8 cellular contexts compared by ENCODE assay signal in genomic region chr11:43576834-43577521, GRCh38.
A peak's percentile ranks its signal among the peaks of the same experiment; 100 is the strongest.
DNase-seq lines count a peak whose midpoint lies in the region; ATAC-seq and TF ChIP-seq lines count a peak whose summit lies in the region.

No MANE protein-coding gene starts in this region.

- H3K4me1 ChIP-seq in mesendoderm (ENCODE audit: control insufficient read depth, low read depth, low read length), result no peaks in the 10 kb centered on the region

- peaks cover 67% of the 10 kb centered on the region for H3K27me3 ChIP-seq in mesendoderm (ENCODE audit: insufficient read depth, low read length, poor library complexity)

- H3K79me2 ChIP-seq in mesendoderm (ENCODE audit: control insufficient read depth, insufficient read depth, low read length), result no peaks in the 10 kb centered on the region

- H3K27ac ChIP-seq in mesendoderm (ENCODE audit: low read depth, low read length), result no peak overlapping the region

- H2BK15ac ChIP-seq in mesendoderm (replicated peaks; ENCODE audit: low read depth), result no peak overlapping the region

- no peak overlapping the region for H4K8ac ChIP-seq in mesendoderm (ENCODE audit: low read depth, low read length)

- peak; percentile 27 for DNase-seq in NOMO-1 treated with dmso at 0.1 percent for 144 hours (lab: John Stamatoyannopoulos, UW; ENCODE audit: unreplicated experiment)
- no peak for DNase-seq in NOMO-1 treated with DMSO at 0.1 percent for 48 hours (lab: John Stamatoyannopoulos, UW; ENCODE audit: unreplicated experiment)
- peak; percentile 50 to 62 for DNase-seq in cardiac fibroblast (ENCODE audit: low read depth in 2 of 2)
- DNase-seq in mesendoderm, result peak; percentile 88
- DNase-seq in GOT3 (lab: John Stamatoyannopoulos, UW), result no peak
- DNase-seq in kidney tubule cell (ENCODE audit: low spot score), result no peak

- no peak overlapping the region for H3K9ac ChIP-seq in mesendoderm (ENCODE audit: low read length)

- H3K36me3 ChIP-seq in mesendoderm (ENCODE audit: control insufficient read depth, insufficient read depth, low read length), result no peaks in the 10 kb centered on the region

- no peak for ATAC-seq in HG02571 (IDR thresholded peaks at IDR 0.05; ENCODE audit: unreplicated experiment)

- no peak overlapping the region for H3K23ac ChIP-seq in mesendoderm (ENCODE audit: low read length)

- H3K79me1 ChIP-seq in mesendoderm (ENCODE audit: low read length), result no peaks in the 10 kb centered on the region

- no CpG with 5 or more reads among the region's 33 CpGs for WGBS in mesendoderm (ENCODE audit: extremely low coverage, insufficient coverage, low lambda C conversion rate)

- H3K4me3 ChIP-seq in cardiac fibroblast (replicated peaks in 1 of 2; ENCODE audit: low read depth in 2 of 2, low read length in 2 of 2) (no peak overlapping the region), mesendoderm (ENCODE audit: low read length) (no peak overlapping the region)

- no peak overlapping the region for H3K18ac ChIP-seq in mesendoderm (ENCODE audit: low read length)

- no peak overlapping the region for H2BK5ac ChIP-seq in mesendoderm (ENCODE audit: low read length)

- no peak overlapping the region for H3K4me2 ChIP-seq in mesendoderm (ENCODE audit: low read length)

- H3K4ac ChIP-seq in mesendoderm (ENCODE audit: low read depth, low read length), result no peak overlapping the region

- no peak overlapping the region for H2BK120ac ChIP-seq in mesendoderm (ENCODE audit: low read depth, low read length)

- H2AK5ac ChIP-seq in mesendoderm (ENCODE audit: low read length), result no peak overlapping the region

- H4K5ac ChIP-seq in mesendoderm (ENCODE audit: low read length), result no peak overlapping the region

- TF ChIP-seq CTCF in LNCAP (IDR thresholded peaks at IDR 0.05), result peak; percentile 44; the same call in 1 of the 2 replicates
- peak; percentile 53 for TF ChIP-seq CTCF in cardiac fibroblast (IDR thresholded peaks at IDR 0.05; ENCODE audit: low read depth, low read length)

- no peak overlapping the region for H3K56ac ChIP-seq in mesendoderm (ENCODE audit: low read length)

Comparison
In these comparisons a context has a peak if more than half of its experiments do, and no peak if none do; other contexts are left out.
1. DNase-seq: peak in NOMO-1 treated with dmso at 0.1 percent for 144 hours (single experiment), cardiac fibroblast (2 of 2) and mesendoderm (single experiment); none in NOMO-1 treated with DMSO at 0.1 percent for 48 hours (single experiment), GOT3 (single experiment) and kidney tubule cell (single experiment).